Comparison of ENCODE assay signal across 22 cellular contexts in the genomic region with DNA sequence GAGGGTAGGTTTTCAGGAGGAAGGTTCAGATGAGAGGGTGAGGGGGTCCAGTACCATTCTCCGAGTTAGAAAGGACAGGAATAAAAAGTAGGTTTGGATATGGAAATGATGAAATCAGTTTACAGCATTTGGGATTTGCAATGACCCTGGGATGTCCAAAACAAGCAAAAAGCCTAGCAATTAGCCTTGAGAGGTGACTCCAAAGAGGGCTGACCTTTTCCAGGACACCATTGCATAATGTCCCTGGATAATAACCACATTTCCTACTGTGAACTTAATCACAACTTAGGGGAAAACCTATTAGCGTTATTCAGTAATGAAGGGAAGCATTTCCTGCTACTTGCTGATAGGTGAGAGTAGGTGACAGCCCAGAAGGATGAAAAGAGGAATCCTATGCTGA.
DNase-seq lines count a peak whose midpoint lies in the region; ATAC-seq and TF ChIP-seq lines count a peak whose summit lies in the region.
"Had no signal": no experiment of that assay in that cellular context is flagged by ENCODE, and none has a peak within 500 bp of the region (broad histone marks: within the 10 kb centered on the region; RNA-seq: fewer than 3 reads in every experiment).

No MANE protein-coding gene starts in this region.

- TF ChIP-seq CTCF in right atrium auricular region (IDR thresholded peaks at IDR 0.05) (no peak), fibroblast of villous mesenchyme (IDR thresholded peaks at IDR 0.05; ENCODE audit: insufficient read depth, low read depth, low read length) (no peak), spleen (IDR thresholded peaks at IDR 0.05 in 8 of 11, conservative IDR thresholded peaks at IDR 0.05 in 3 of 11) (no peak)

- no peak overlapping the region for H3K27ac Mint-ChIP-seq in activated naive CD8-positive, alpha-beta T cell treated with anti-CD3 and anti-CD28 coated beads, Interleukin-2, amount 50 U/mL, for 24 hours
- H3K27ac Mint-ChIP-seq: B cell, CD14-positive monocyte had no signal

- H3K36me3 Mint-ChIP-seq in activated naive CD8-positive, alpha-beta T cell treated with anti-CD3 and anti-CD28 coated beads, Interleukin-2, amount 50 U/mL, for 24 hours (ENCODE audit: low read depth): no peaks in the 10 kb centered on the region
- H3K36me3 Mint-ChIP-seq: CD14-positive monocyte had no signal

- H3K4me3 ChIP-seq in right atrium auricular region: no peak overlapping the region
- no peak overlapping the region for H3K4me3 ChIP-seq in fibroblast of villous mesenchyme (ENCODE audit: low read depth, low read length)
- no peak overlapping the region for H3K4me3 ChIP-seq in right cardiac atrium (ENCODE audit: low read length)
- no peak overlapping the region for H3K4me3 ChIP-seq in spleen
- H3K4me3 ChIP-seq: A549 had no signal

- H3K9me3 Mint-ChIP-seq in activated naive CD8-positive, alpha-beta T cell treated with anti-CD3 and anti-CD28 coated beads, Interleukin-2, amount 50 U/mL, for 24 hours: peaks cover 6% of the 10 kb centered on the region

- no peak overlapping the region for H3K4me3 Mint-ChIP-seq in activated naive CD8-positive, alpha-beta T cell treated with anti-CD3 and anti-CD28 coated beads, Interleukin-2, amount 50 U/mL, for 24 hours
- H3K4me3 Mint-ChIP-seq: B cell, CD14-positive monocyte had no signal

- H3K27ac ChIP-seq in right atrium auricular region (peak overlapping the region in 1 of 2 donors; percentile 17), right cardiac atrium (ENCODE audit: low read length) (no peak overlapping the region), spleen (peak overlapping the region; percentile 37 to 83 (median 71))
- H3K27ac ChIP-seq: A549, HL-60, KMS-11 had no signal

- DNase-seq in Right ventricle myocardium inferior (ENCODE audit: missing footprints) (no peak), right atrium auricular region (ENCODE audit: low spot score) (no peak), fibroblast of villous mesenchyme (ENCODE audit: low read depth) (peak; percentile 20), right cardiac atrium (no peak), spleen (no peak), HUDEP-2 (lab: John Stamatoyannopoulos, UW; ENCODE audit: unreplicated experiment in 76 of 76) (no peak)
- no peak for DNase-seq in activated naive CD8-positive, alpha-beta T cell treated with anti-CD3 and anti-CD28 coated beads, Interleukin-2, amount 50 U/mL, for 24 hours
- DNase-seq: GOT3, HCEC 1CT, IMR-90, NCI-H1930, NCI-H2227 treated with DMSO at 0.1 percent for 48 hours, NCI-H510A, NCI-H82, PC-3, RPMI8226 had no signal

- no peaks in the 10 kb centered on the region for H3K36me3 ChIP-seq in right atrium auricular region
- no peaks in the 10 kb centered on the region for H3K36me3 ChIP-seq in spleen

- 48% methylated on average over 2 of the region's 2 CpGs for WGBS in right cardiac atrium
- WGBS in spleen, 5 donors: 46 to 73% (median 56%) methylated on average over 2 of the region's 2 CpGs

- H3K4me1 Mint-ChIP-seq in activated naive CD8-positive, alpha-beta T cell treated with anti-CD3 and anti-CD28 coated beads, Interleukin-2, amount 50 U/mL, for 24 hours: no peaks in the 10 kb centered on the region
- H3K4me1 Mint-ChIP-seq: B cell, CD14-positive monocyte had no signal

- ATAC-seq in Right ventricle myocardium inferior (peak; percentile 90), right cardiac atrium (peak; percentile 79 to 81), HG03571 (IDR thresholded peaks at IDR 0.05; ENCODE audit: unreplicated experiment) (no peak)
- no peak for ATAC-seq in activated naive CD8-positive, alpha-beta T cell treated with anti-CD3 and anti-CD28 coated beads, Interleukin-2, amount 50 U/mL, for 24 hours
- ATAC-seq: A549, PC-3 had no signal

- H3K27me3 Mint-ChIP-seq in activated naive CD8-positive, alpha-beta T cell treated with anti-CD3 and anti-CD28 coated beads, Interleukin-2, amount 50 U/mL, for 24 hours: peaks cover 3% of the 10 kb centered on the region

- intact Hi-C loops in Right ventricle myocardium inferior (cut with DNase I): no loop called here
- intact Hi-C loops in right cardiac atrium (cut with DNase I): loop anchor here in 1 of 4 donors (10.0 kb wide), 1 partner anchor 99 kb away; a partner anchor contains a TSS
- intact Hi-C loops in spleen (cut with DNase I; ENCODE audit: low total_unique reads): no loop called here

- H3K4me1 ChIP-seq in right atrium auricular region (peaks cover 0 to 11% of the 10 kb centered on the region in 2 donors), right cardiac atrium (ENCODE audit: control insufficient read depth, insufficient read depth, low read length) (peaks cover 5% of the 10 kb centered on the region), spleen (peaks cover 0 to 11% (median 7%) of the 10 kb centered on the region in 6 donors)
- H3K4me1 ChIP-seq: A549 had no signal

- H3K27me3 ChIP-seq in right atrium auricular region (no peaks in the 10 kb centered on the region), right cardiac atrium (ENCODE audit: control insufficient read depth, insufficient read depth) (no peaks in the 10 kb centered on the region), spleen (replicated peaks in 1 of 7) (no peaks in the 10 kb centered on the region)

- no peak for TF ChIP-seq POLR2A in spleen (IDR thresholded peaks at IDR 0.05)

- no peaks in the 10 kb centered on the region for H3K9me3 ChIP-seq in right atrium auricular region
- no peaks in the 10 kb centered on the region for H3K9me3 ChIP-seq in right cardiac atrium (ENCODE audit: control insufficient read depth, low read length)
- H3K9me3 ChIP-seq in spleen: no peaks in the 10 kb centered on the region
- H3K9me3 ChIP-seq: A549 had no signal

Comparison
In these comparisons a context has a peak if more than half of its experiments do, and no peak if none do; other contexts are left out.
1. ATAC-seq: peak in Right ventricle myocardium inferior (single experiment) and right cardiac atrium (2 of 2); none in activated naive CD8-positive, alpha-beta T cell treated with anti-CD3 and anti-CD28 coated beads, Interleukin-2, amount 50 U/mL, for 24 hours (single experiment) and HG03571 (single experiment).